ENCODE assay signal across 22 cellular contexts in the genomic region with DNA sequence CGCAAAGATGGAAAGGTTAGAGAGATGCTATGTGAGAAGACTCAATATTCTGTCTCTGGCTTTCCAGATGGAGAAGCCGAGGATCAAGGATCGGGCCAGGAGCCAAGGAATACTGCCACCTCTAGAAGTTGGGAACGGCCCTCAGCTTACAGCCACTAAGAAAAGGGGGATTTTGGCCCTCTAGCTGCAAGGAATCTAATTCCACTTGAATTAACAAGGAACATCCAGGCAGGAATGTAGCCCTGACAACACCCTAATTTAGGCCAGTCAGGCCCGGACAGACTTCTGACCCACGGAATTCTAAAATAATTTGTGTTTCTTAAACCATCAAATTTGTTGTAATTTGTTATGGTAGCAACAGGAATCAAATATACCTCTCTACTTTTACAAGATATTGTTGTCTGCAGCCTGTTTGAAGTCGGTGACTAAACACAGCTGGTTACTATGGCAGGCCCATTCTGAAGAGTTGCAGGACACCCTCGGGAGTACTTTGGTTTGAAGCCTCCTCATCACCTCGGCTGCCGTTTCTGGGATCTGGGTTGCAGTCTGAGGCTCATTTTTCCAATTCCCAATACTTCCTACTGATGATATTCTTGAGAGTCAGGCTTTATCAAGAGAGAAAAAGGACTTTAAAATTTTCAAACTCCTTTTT.
"Had no signal": no experiment of that assay in that cellular context is flagged by ENCODE, and none has a peak within 500 bp of the region (broad histone marks: within the 10 kb centered on the region; RNA-seq: fewer than 3 reads in every experiment).

No MANE protein-coding gene starts in this region.

- H3K27ac ChIP-seq: ascending aorta, gastrocnemius medialis, heart left ventricle, spleen, thoracic aorta, upper lobe of right lung had no signal

- H3K4me1 ChIP-seq: ascending aorta, gastrocnemius medialis, heart left ventricle, spleen, upper lobe of right lung had no signal

- H3K4me3 Mint-ChIP-seq: activated CD4-positive, alpha-beta T cell treated with anti-CD3 and anti-CD28 coated beads, Interleukin-2, amount 10 ng/mL, durations not matched to agents 7 days and 5 days; activated CD8-positive, alpha-beta T cell treated with anti-CD3 and anti-CD28 coated beads, Interleukin-2, amount 10 ng/mL, durations not matched to agents 7 days and 5 days; activated naive CD4-positive, alpha-beta T cell treated with anti-CD3 and anti-CD28 coated beads, Interleukin-2, amount 10 ng/mL, durations not matched to agents 7 days and 5 days; activated T-cell treated with anti-CD3 and anti-CD28 coated beads, Interleukin-2, amount 50 U/mL, for 4 hours; mesothelial cell of epicardium; nephron; stimulated activated naive B cell treated with anti-CD40 and anti-IgM and Interleukin-4, amounts not matched to agents 10 μg/mL and 1 μg/mL and 100 μg/mL, for 72 hours had no signal

- DNase-seq: activated CD4-positive, alpha-beta T cell treated with anti-CD3 and anti-CD28 coated beads, Interleukin-2, amount 10 ng/mL, durations not matched to agents 7 days and 5 days; activated CD8-positive, alpha-beta memory T cell treated with anti-CD3 and anti-CD28 coated beads, Interleukin-2, amount 50 U/mL, for 4 hours; activated CD8-positive, alpha-beta T cell treated with anti-CD3 and anti-CD28 coated beads, Interleukin-2, amount 10 ng/mL, durations not matched to agents 7 days and 5 days; activated naive CD4-positive, alpha-beta T cell treated with anti-CD3 and anti-CD28 coated beads, Interleukin-2, amount 10 ng/mL, durations not matched to agents 7 days and 5 days; activated T-cell treated with anti-CD3 and anti-CD28 coated beads, Interleukin-2, amount 50 U/mL, for 4 hours; effector CD4-positive, alpha-beta T cell; gastrocnemius medialis; heart left ventricle; retina; spleen; stimulated activated naive B cell treated with anti-CD40 and anti-IgM and Interleukin-4, amounts not matched to agents 10 μg/mL and 1 μg/mL and 100 μg/mL, for 72 hours; T-helper 1 cell; T1000; upper lobe of right lung had no signal

- H3K9me3 Mint-ChIP-seq: stimulated activated naive B cell treated with anti-CD40 and anti-IgM and Interleukin-4, amounts not matched to agents 10 μg/mL and 1 μg/mL and 100 μg/mL, for 72 hours had no signal

- H3K4me3 ChIP-seq: ascending aorta, gastrocnemius medialis, heart left ventricle, lung, spleen, thoracic aorta, upper lobe of right lung had no signal

- H3K27ac Mint-ChIP-seq: activated CD4-positive, alpha-beta T cell treated with anti-CD3 and anti-CD28 coated beads, Interleukin-2, amount 10 ng/mL, durations not matched to agents 7 days and 5 days; activated CD8-positive, alpha-beta T cell treated with anti-CD3 and anti-CD28 coated beads, Interleukin-2, amount 10 ng/mL, durations not matched to agents 7 days and 5 days; activated naive CD4-positive, alpha-beta T cell treated with anti-CD3 and anti-CD28 coated beads, Interleukin-2, amount 10 ng/mL, durations not matched to agents 7 days and 5 days; mesothelial cell of epicardium; nephron; stimulated activated naive B cell treated with anti-CD40 and anti-IgM and Interleukin-4, amounts not matched to agents 10 μg/mL and 1 μg/mL and 100 μg/mL, for 72 hours had no signal

- H3K27me3 ChIP-seq: ascending aorta, gastrocnemius medialis, heart left ventricle, spleen, upper lobe of right lung had no signal

- ATAC-seq: activated CD4-positive, CD25-positive, alpha-beta regulatory T cell treated with anti-CD3 and anti-CD28 coated beads, Interleukin-2, amount 50 U/mL, for 24 hours; activated CD8-positive, alpha-beta T cell treated with anti-CD3 and anti-CD28 coated beads, Interleukin-2, amount 10 ng/mL, durations not matched to agents 7 days and 5 days; activated T-cell treated with anti-CD3 and anti-CD28 coated beads, Interleukin-2, amount 50 U/mL, for 4 hours; esophagus mucosa; gastrocnemius medialis; heart left ventricle; left lobe of liver; stimulated activated naive B cell treated with anti-CD40 and anti-IgM and Interleukin-4, amounts not matched to agents 10 μg/mL and 1 μg/mL and 100 μg/mL, for 72 hours; upper lobe of right lung had no signal

- H3K36me3 ChIP-seq: ascending aorta, gastrocnemius medialis, heart left ventricle, spleen, thoracic aorta, upper lobe of right lung had no signal

- H3K27me3 Mint-ChIP-seq: activated CD4-positive, alpha-beta T cell treated with anti-CD3 and anti-CD28 coated beads, Interleukin-2, amount 10 ng/mL, durations not matched to agents 7 days and 5 days; activated naive CD4-positive, alpha-beta T cell treated with anti-CD3 and anti-CD28 coated beads, Interleukin-2, amount 10 ng/mL, durations not matched to agents 7 days and 5 days; stimulated activated naive B cell treated with anti-CD40 and anti-IgM and Interleukin-4, amounts not matched to agents 10 μg/mL and 1 μg/mL and 100 μg/mL, for 72 hours had no signal

- H3K9me3 ChIP-seq: ascending aorta, gastrocnemius medialis, heart left ventricle, spleen, thoracic aorta, upper lobe of right lung had no signal

- H3K36me3 Mint-ChIP-seq: activated naive CD4-positive, alpha-beta T cell treated with anti-CD3 and anti-CD28 coated beads, Interleukin-2, amount 10 ng/mL, durations not matched to agents 7 days and 5 days; mesothelial cell of epicardium; stimulated activated naive B cell treated with anti-CD40 and anti-IgM and Interleukin-4, amounts not matched to agents 10 μg/mL and 1 μg/mL and 100 μg/mL, for 72 hours had no signal

- H3K4me1 Mint-ChIP-seq: activated CD4-positive, alpha-beta T cell treated with anti-CD3 and anti-CD28 coated beads, Interleukin-2, amount 10 ng/mL, durations not matched to agents 7 days and 5 days; activated naive CD4-positive, alpha-beta T cell treated with anti-CD3 and anti-CD28 coated beads, Interleukin-2, amount 10 ng/mL, durations not matched to agents 7 days and 5 days; mesothelial cell of epicardium; nephron; stimulated activated naive B cell treated with anti-CD40 and anti-IgM and Interleukin-4, amounts not matched to agents 10 μg/mL and 1 μg/mL and 100 μg/mL, for 72 hours had no signal
